1 cellular context compared by ENCODE assay signal in genomic region chr5:154779105-154779504, GRCh38.
TF ChIP-seq lines count a peak whose summit lies in the region.

No MANE protein-coding gene starts in this region.

TF ChIP-seq in HEK293, 187 proteins besides CTCF, POLR2A, EP300 and RAD21 (continued from another document):
- TF ChIP-seq ZNF639 (tag by site-specific recombination; IDR thresholded peaks at IDR 0.05) (peak; percentile 48; the same call in 1 of the 2 replicates), ZNF416 (tag by site-specific recombination; IDR thresholded peaks at IDR 0.05) (no peak), ZBTB17 (tag by site-specific recombination; IDR thresholded peaks at IDR 0.05) (peak; percentile 72), KLF17 (tag by site-specific recombination; IDR thresholded peaks at IDR 0.05) (peak; percentile 44; the same call in 1 of the 2 replicates), KLF8 (tag by site-specific recombination; IDR thresholded peaks at IDR 0.05) (peak; percentile 30; the same call in 1 of the 2 replicates), ZNF585B (tag by site-specific recombination; IDR thresholded peaks at IDR 0.05) (no peak), ZNF558 (tag by site-specific recombination; IDR thresholded peaks at IDR 0.05) (no peak), ZNF366 (tag by site-specific recombination; conservative IDR thresholded peaks at IDR 0.05) (0 out of 2 replicates have a peak, but pooled peaks have one; percentile 24), ZNF664 (tag by site-specific recombination; IDR thresholded peaks at IDR 0.05) (peak; percentile 80), KLF16 (tag by site-specific recombination; IDR thresholded peaks at IDR 0.05) (no peak), ZNF600 (tag by site-specific recombination; IDR thresholded peaks at IDR 0.05) (peak; percentile 16; the same call in 1 of the 2 replicates), ZNF157 (tag by site-specific recombination; IDR thresholded peaks at IDR 0.05) (no peak), ZEB2 (tag by site-specific recombination; IDR thresholded peaks at IDR 0.05) (peak; percentile 80), ZBTB8A (tag by site-specific recombination; IDR thresholded peaks at IDR 0.05) (peak; percentile 64), ZNF654 (tag by site-specific recombination; IDR thresholded peaks at IDR 0.05; ENCODE audit: low read depth) (0 out of 2 replicates have a peak, but pooled peaks have one; percentile 0), ZNF629 (tag by site-specific recombination; IDR thresholded peaks at IDR 0.05) (peak; percentile 66), ZNF223 (tag by site-specific recombination; IDR thresholded peaks at IDR 0.05) (no peak)
- TF ChIP-seq, protein P1, sequence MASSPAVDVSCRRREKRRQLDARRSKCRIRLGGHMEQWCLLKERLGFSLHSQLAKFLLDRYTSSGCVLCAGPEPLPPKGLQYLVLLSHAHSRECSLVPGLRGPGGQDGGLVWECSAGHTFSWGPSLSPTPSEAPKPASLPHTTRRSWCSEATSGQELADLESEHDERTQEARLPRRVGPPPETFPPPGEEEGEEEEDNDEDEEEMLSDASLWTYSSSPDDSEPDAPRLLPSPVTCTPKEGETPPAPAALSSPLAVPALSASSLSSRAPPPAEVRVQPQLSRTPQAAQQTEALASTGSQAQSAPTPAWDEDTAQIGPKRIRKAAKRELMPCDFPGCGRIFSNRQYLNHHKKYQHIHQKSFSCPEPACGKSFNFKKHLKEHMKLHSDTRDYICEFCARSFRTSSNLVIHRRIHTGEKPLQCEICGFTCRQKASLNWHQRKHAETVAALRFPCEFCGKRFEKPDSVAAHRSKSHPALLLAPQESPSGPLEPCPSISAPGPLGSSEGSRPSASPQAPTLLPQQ (tag by site-specific recombination; IDR thresholded peaks at IDR 0.05) = peak; percentile 75
- TF ChIP-seq, protein P2, sequence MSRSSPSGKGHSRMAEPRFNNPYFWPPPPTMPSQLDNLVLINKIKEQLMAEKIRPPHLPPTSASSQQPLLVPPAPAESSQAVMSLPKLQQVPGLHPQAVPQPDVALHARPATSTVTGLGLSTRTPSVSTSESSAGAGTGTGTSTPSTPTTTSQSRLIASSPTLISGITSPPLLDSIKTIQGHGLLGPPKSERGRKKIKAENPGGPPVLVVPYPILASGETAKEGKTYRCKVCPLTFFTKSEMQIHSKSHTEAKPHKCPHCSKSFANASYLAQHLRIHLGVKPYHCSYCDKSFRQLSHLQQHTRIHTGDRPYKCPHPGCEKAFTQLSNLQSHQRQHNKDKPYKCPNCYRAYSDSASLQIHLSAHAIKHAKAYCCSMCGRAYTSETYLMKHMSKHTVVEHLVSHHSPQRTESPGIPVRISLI (tag by site-specific recombination; IDR thresholded peaks at IDR 0.05) = peak; percentile 57; the same call in 1 of the 2 replicates
